In the genomic region with DNA sequence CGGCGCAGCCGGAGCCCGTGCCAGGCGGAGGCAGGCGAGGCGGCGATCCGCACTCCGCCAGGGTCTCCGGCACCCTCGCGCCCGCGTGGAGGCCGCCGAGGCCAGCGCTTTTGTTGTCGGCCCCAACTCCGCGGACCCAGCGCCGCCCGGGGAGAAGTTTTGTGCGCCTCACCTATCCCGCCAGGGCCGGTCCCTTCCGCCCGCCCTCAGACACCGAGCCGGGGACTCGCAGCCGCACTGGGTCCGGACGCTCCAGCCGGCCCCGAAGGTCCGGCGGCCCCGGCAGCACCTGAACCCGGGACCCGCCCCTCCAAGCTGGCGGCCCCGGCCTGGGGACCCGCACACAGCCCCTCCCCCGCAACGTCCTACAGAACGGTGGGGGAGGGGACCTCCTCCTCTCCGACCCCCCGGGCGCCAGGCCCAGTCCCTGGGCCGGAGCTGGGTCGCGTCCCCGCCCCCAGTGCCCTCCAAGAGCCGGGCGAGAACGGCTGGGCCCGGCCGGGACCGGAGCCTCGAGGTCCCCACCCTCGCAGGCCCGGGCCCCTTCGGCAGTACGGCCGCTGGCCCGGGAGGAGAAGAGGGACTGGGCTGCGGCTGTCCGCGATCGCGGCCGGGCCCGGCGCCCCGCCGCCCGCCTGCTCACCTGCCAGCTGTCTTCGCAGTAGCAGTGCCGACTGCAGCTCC, we compare ENCODE assay signal across 8 cellular contexts. TPM values are rescaled to one million over a fixed set of nuclear protein-coding genes. Genes with fewer than 3 reads are reported as not detected.
DNase-seq lines count a peak whose midpoint lies in the region; ATAC-seq and TF ChIP-seq lines count a peak whose summit lies in the region.

No MANE protein-coding gene starts in this region.

- peaks cover 2% of the 10 kb centered on the region for H3K36me3 ChIP-seq in GM06990 (ENCODE audit: control insufficient read depth, insufficient read depth, low read length)
- H3K36me3 ChIP-seq in MG63 = peaks cover 6% of the 10 kb centered on the region
- H3K36me3 ChIP-seq in cardiac muscle cell = no peaks in the 10 kb centered on the region

- no peaks in the 10 kb centered on the region for H3K27me3 Mint-ChIP-seq in progenitor cell of endocrine pancreas

- DNase-seq in GM06990 (ENCODE audit: extremely low read depth, insufficient read length) (no peak), MG63 (peak; percentile 11), cardiac muscle cell (ENCODE audit: low read depth in 1 of 2, low spot score in 1 of 2) (peak; percentile 20 to 68), progenitor cell of endocrine pancreas (ENCODE audit: low spot score, unreplicated experiment) (peak; percentile 38), NCI-H226 (no peak), GF-D8 (lab: John Stamatoyannopoulos, UW) (no peak)
- peak; percentile 28 for DNase-seq in activated T-helper 9 cell treated with anti-CD3 and anti-CD28 coated beads, Interleukin-2, amount 50 U/mL, for 16 hours (ENCODE audit: low read depth)

- H3K4me1 ChIP-seq in cardiac muscle cell (ENCODE audit: low read depth) = peaks cover 4% of the 10 kb centered on the region

- H3K4me3 ChIP-seq in GM06990 (replicated peaks; ENCODE audit: low read depth, low read length) = peak overlapping the region; percentile 81
- H3K4me3 ChIP-seq in MG63 = peak overlapping the region; percentile 74
- peak overlapping the region; percentile 75 for H3K4me3 ChIP-seq in cardiac muscle cell

- TF ChIP-seq CTCF in GM06990 (IDR thresholded peaks at IDR 0.05; ENCODE audit: insufficient read depth, low read length, poor library complexity, severe bottlenecking) (no peak), cardiac muscle cell (IDR thresholded peaks at IDR 0.05; ENCODE audit: low read depth, low read length) (no peak), progenitor cell of endocrine pancreas (IDR thresholded peaks at IDR 0.05; ENCODE audit: unreplicated experiment) (no peak)

- peaks cover 7% of the 10 kb centered on the region for H3K36me3 Mint-ChIP-seq in progenitor cell of endocrine pancreas (ENCODE audit: insufficient read depth)

- H3K4me1 Mint-ChIP-seq in progenitor cell of endocrine pancreas (ENCODE audit: low read depth) = peaks cover 16% of the 10 kb centered on the region

- peak overlapping the region; percentile 95 for H3K27ac ChIP-seq in cardiac muscle cell

- no peaks in the 10 kb centered on the region for H3K9me3 Mint-ChIP-seq in progenitor cell of endocrine pancreas (ENCODE audit: low read depth)

- peak overlapping the region; percentile 63 for H3K4me3 Mint-ChIP-seq in progenitor cell of endocrine pancreas (ENCODE audit: low read depth)

- no peak overlapping the region for H3K27ac Mint-ChIP-seq in progenitor cell of endocrine pancreas

- no peaks in the 10 kb centered on the region for H3K27me3 ChIP-seq in GM06990 (replicated peaks; ENCODE audit: control insufficient read depth, insufficient read depth, low read length)
- no peaks in the 10 kb centered on the region for H3K27me3 ChIP-seq in MG63
- H3K27me3 ChIP-seq in cardiac muscle cell = no peaks in the 10 kb centered on the region

- peak; percentile 15 for ATAC-seq in GM21825 (IDR thresholded peaks at IDR 0.05; ENCODE audit: unreplicated experiment)

- H3K9me3 ChIP-seq in MG63 = no peaks in the 10 kb centered on the region
- no peaks in the 10 kb centered on the region for H3K9me3 ChIP-seq in cardiac muscle cell (ENCODE audit: low read depth)

RNA-seq across cellular contexts. Expression of a gene that starts 0.7 kb away (rescaled TPM):
- total RNA-seq in MG63 (2014; rRNA removed; shearing (Covaris generic); ENCODE audit: low replicate concordance) = 18.9 and 33.9 TPM in 2 replicates
- total RNA-seq in cardiac muscle cell = 99.0 and 120 TPM in 2 replicates
- 107 and 123 TPM in 2 replicates for polyA plus RNA-seq in cardiac muscle cell
- 82.6 and 87.8 TPM in 2 replicates for total RNA-seq in progenitor cell of endocrine pancreas

Comparison
In these comparisons a context has a peak if more than half of its experiments do, and no peak if none do; other contexts are left out.
1. DNase-seq: peak in MG63 (single experiment), activated T-helper 9 cell treated with anti-CD3 and anti-CD28 coated beads, Interleukin-2, amount 50 U/mL, for 16 hours (single experiment), cardiac muscle cell (2 of 2) and progenitor cell of endocrine pancreas (single experiment); none in GM06990 (single experiment), NCI-H226 (single experiment) and GF-D8 (single experiment).
2. Peak in every context shown above with its lines, with median percentiles within 50 percentile points of each other: H3K4me3 ChIP-seq.